Comparison of ENCODE assay signal across 24 cellular contexts in the genomic region with DNA sequence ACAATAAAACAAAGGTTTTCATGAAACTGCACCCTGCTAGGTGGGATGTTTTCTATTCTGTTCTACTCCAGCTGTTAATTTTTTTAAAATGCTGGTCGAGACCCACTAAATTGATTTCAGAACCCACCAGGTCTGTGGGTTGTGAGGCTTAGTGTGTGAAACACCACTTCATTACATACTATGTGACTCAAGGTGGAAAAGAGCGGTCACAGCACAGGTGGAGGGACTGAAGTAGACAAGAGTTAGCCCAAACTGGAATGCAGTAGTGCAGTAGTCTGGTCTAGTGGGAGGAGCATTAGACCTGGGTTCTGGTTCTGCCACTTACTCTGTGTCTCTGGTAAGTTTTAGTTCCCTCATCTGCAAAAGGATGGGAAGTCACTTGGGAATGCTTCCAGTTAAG. TPM values are rescaled to one million over a fixed set of nuclear protein-coding genes. Genes with fewer than 3 reads are reported as not detected.
DNase-seq lines count a peak whose midpoint lies in the region; ATAC-seq and TF ChIP-seq lines count a peak whose summit lies in the region.
"Had no signal": no experiment of that assay in that cellular context is flagged by ENCODE, and none has a peak within 500 bp of the region (broad histone marks: within the 10 kb centered on the region; RNA-seq: fewer than 3 reads in every experiment).

No MANE protein-coding gene starts in this region.

- H3K4me3 ChIP-seq in left ventricle myocardium inferior (no peak overlapping the region), SK-N-MC (no peak overlapping the region), gastrocnemius medialis (no peak overlapping the region)

- H3K9me3 Mint-ChIP-seq in activated CD4-positive, alpha-beta T cell treated with anti-CD3 and anti-CD28 coated beads for 36 hours (ENCODE audit: low read depth): no peaks in the 10 kb centered on the region
- no peaks in the 10 kb centered on the region for H3K9me3 Mint-ChIP-seq in stimulated activated effector memory CD8-positive, alpha-beta T cell treated with anti-CD3 and anti-CD28 coated beads, Interleukin-12 subunit alpha, Interleukin-12 subunit beta, amount 100 ng/mL, for 72 hours
- H3K9me3 Mint-ChIP-seq: CD8-positive, alpha-beta memory T cell had no signal

- peak; percentile 30 for DNase-seq in activated CD4-positive, alpha-beta T cell treated with anti-CD3 and anti-CD28 coated beads for 36 hours
- no peak for DNase-seq in activated CD4-positive, alpha-beta T cell treated with anti-CD3 and anti-CD28 coated beads, Interleukin-2, amount 50 U/mL, for 4 hours
- no peak for DNase-seq in left ventricle myocardium inferior
- DNase-seq in cardiac septum (ENCODE audit: low spot score): no peak
- no peak for DNase-seq in SK-N-MC (ENCODE audit: low read depth, low spot score)
- no peak for DNase-seq in stimulated activated effector memory CD8-positive, alpha-beta T cell treated with anti-CD3 and anti-CD28 coated beads, Interleukin-12 subunit alpha, Interleukin-12 subunit beta, amount 100 ng/mL, for 72 hours (ENCODE audit: low spot score in 2 of 2)
- no peak for DNase-seq in SKM-1 (lab: John Stamatoyannopoulos, UW; ENCODE audit: unreplicated experiment)
- DNase-seq in gastrocnemius medialis: no peak
- DNase-seq: AML-193; C1 segment of cervical spinal cord; CD8-positive, alpha-beta memory T cell; DMS53; GDM1; NCI-H1105; NCI-H1694; NCI-H2081; NCI-H2171; NCI-H345; NCI-H524; NCI-H774; NK-92 treated with Interleukin-12 subunit alpha and Interleukin-12 subunit beta, amount 100 ng/mL, for 24 hours had no signal

- H3K4me1 Mint-ChIP-seq in activated CD4-positive, alpha-beta T cell treated with anti-CD3 and anti-CD28 coated beads for 36 hours: peaks cover 2% of the 10 kb centered on the region
- H3K4me1 Mint-ChIP-seq in stimulated activated effector memory CD8-positive, alpha-beta T cell treated with anti-CD3 and anti-CD28 coated beads, Interleukin-12 subunit alpha, Interleukin-12 subunit beta, amount 100 ng/mL, for 72 hours: no peaks in the 10 kb centered on the region

- no peak for TF ChIP-seq POLR2A in gastrocnemius medialis (IDR thresholded peaks at IDR 0.05)

- no peaks in the 10 kb centered on the region for H3K27me3 Mint-ChIP-seq in activated CD4-positive, alpha-beta T cell treated with anti-CD3 and anti-CD28 coated beads for 36 hours
- H3K27me3 Mint-ChIP-seq: CD8-positive, alpha-beta memory T cell had no signal

- H3K27ac ChIP-seq in left ventricle myocardium inferior (replicated peaks): peak overlapping the region; percentile 29
- 0 out of 2 replicates have a peak overlapping the region, but pooled peaks have one; percentile 31 for H3K27ac ChIP-seq in SK-N-MC
- H3K27ac ChIP-seq in gastrocnemius medialis: peak overlapping the region in 1 of 4 donors; percentile 14
- H3K27ac ChIP-seq: 22Rv1, KMS-11 had no signal

- H3K9ac ChIP-seq in SK-N-MC (ENCODE audit: insufficient read length): no peak overlapping the region
- H3K9ac ChIP-seq: KMS-11 had no signal

- CTCF ChIA-PET in activated CD4-positive, alpha-beta T cell treated with anti-CD3 and anti-CD28 coated beads for 36 hours (lab: Charles Lee): interaction anchor here (0.6 kb wide), 1 partner anchor 391 kb away, joined by 4 read pairs; no protein-coding TSS in a partner anchor

- TF ChIP-seq CTCF in left ventricle myocardium inferior (IDR thresholded peaks at IDR 0.05; ENCODE audit: borderline replicate concordance): no peak
- TF ChIP-seq CTCF in gastrocnemius medialis (IDR thresholded peaks at IDR 0.05 in 4 of 5, conservative IDR thresholded peaks at IDR 0.05 in 1 of 5): no peak

- H3K9me3 ChIP-seq in left ventricle myocardium inferior (replicated peaks): no peaks in the 10 kb centered on the region
- no peaks in the 10 kb centered on the region for H3K9me3 ChIP-seq in SK-N-MC (ENCODE audit: low read depth, low read length)
- H3K9me3 ChIP-seq in gastrocnemius medialis: no peaks in the 10 kb centered on the region

- H3K4me1 ChIP-seq in left ventricle myocardium inferior: peaks cover 13% of the 10 kb centered on the region
- no peaks in the 10 kb centered on the region for H3K4me1 ChIP-seq in gastrocnemius medialis

- POLR2A ChIA-PET in activated CD4-positive, alpha-beta T cell treated with anti-CD3 and anti-CD28 coated beads for 36 hours (lab: Charles Lee): no interaction called here

- ATAC-seq in activated CD4-positive, alpha-beta T cell treated with anti-CD3 and anti-CD28 coated beads for 36 hours: peak; percentile 40
- ATAC-seq in stimulated activated effector memory CD8-positive, alpha-beta T cell treated with anti-CD3 and anti-CD28 coated beads, Interleukin-12 subunit alpha, Interleukin-12 subunit beta, amount 100 ng/mL, for 72 hours: peak; percentile 62
- no peak for ATAC-seq in gastrocnemius medialis
- ATAC-seq: Panc1 had no signal

- no peaks in the 10 kb centered on the region for H3K27me3 ChIP-seq in left ventricle myocardium inferior (ENCODE audit: low read depth)
- H3K27me3 ChIP-seq in gastrocnemius medialis: no peaks in the 10 kb centered on the region

- H3K27ac Mint-ChIP-seq in activated CD4-positive, alpha-beta T cell treated with anti-CD3 and anti-CD28 coated beads for 36 hours: no peak overlapping the region
- H3K27ac Mint-ChIP-seq in stimulated activated effector memory CD8-positive, alpha-beta T cell treated with anti-CD3 and anti-CD28 coated beads, Interleukin-12 subunit alpha, Interleukin-12 subunit beta, amount 100 ng/mL, for 72 hours: peak overlapping the region; percentile 64
- H3K27ac Mint-ChIP-seq: CD8-positive, alpha-beta memory T cell had no signal

- peaks cover 97% of the 10 kb centered on the region for H3K36me3 ChIP-seq in left ventricle myocardium inferior
- H3K36me3 ChIP-seq in SK-N-MC (ENCODE audit: insufficient read depth, low read length): peaks cover 91% of the 10 kb centered on the region
- H3K36me3 ChIP-seq in gastrocnemius medialis: peaks cover 11 to 90% of the 10 kb centered on the region in 2 donors

- intact Hi-C loops in activated CD4-positive, alpha-beta T cell treated with anti-CD3 and anti-CD28 coated beads for 36 hours (cut with DNase I, micrococcal nuclease): no loop called here
- intact Hi-C loops in left ventricle myocardium inferior (cut with micrococcal nuclease): no loop called here
- intact Hi-C loops in cardiac septum (cut with DNase I): no loop called here
- intact Hi-C loops in gastrocnemius medialis (cut with DNase I; ENCODE audit: low total_unique reads): no loop called here

- no peak overlapping the region for H3K4me3 Mint-ChIP-seq in activated CD4-positive, alpha-beta T cell treated with anti-CD3 and anti-CD28 coated beads for 36 hours
- H3K4me3 Mint-ChIP-seq in stimulated activated effector memory CD8-positive, alpha-beta T cell treated with anti-CD3 and anti-CD28 coated beads, Interleukin-12 subunit alpha, Interleukin-12 subunit beta, amount 100 ng/mL, for 72 hours: no peak overlapping the region
- H3K4me3 Mint-ChIP-seq: CD8-positive, alpha-beta memory T cell had no signal

- in situ Hi-C loops in gastrocnemius medialis (cut with MboI; ENCODE audit: low sequenced_read_pairs in 4 of 4): no loop called here

- peaks cover 72% of the 10 kb centered on the region for H3K36me3 Mint-ChIP-seq in activated CD4-positive, alpha-beta T cell treated with anti-CD3 and anti-CD28 coated beads for 36 hours (ENCODE audit: low read depth)
- peaks cover 100% of the 10 kb centered on the region for H3K36me3 Mint-ChIP-seq in stimulated activated effector memory CD8-positive, alpha-beta T cell treated with anti-CD3 and anti-CD28 coated beads, Interleukin-12 subunit alpha, Interleukin-12 subunit beta, amount 100 ng/mL, for 72 hours

RNA-seq across cellular contexts. Expression of a gene that starts 12.2 kb away (rescaled TPM):
- 10 to 100 TPM; 44.3 to 49.4 TPM for total RNA-seq in activated CD4-positive, alpha-beta T cell treated with anti-CD3 and anti-CD28 coated beads for 36 hours
- total RNA-seq in left ventricle myocardium inferior: 5.3 TPM
- 5.1 TPM for total RNA-seq in cardiac septum
- total RNA-seq in gastrocnemius medialis: 1 to 10 TPM; 6.2 to 9.4 (median 7.4) TPM

RNA-seq across cellular contexts. Expression of a gene that starts 19.4 kb away (rescaled TPM):
- total RNA-seq in activated CD4-positive, alpha-beta T cell treated with anti-CD3 and anti-CD28 coated beads for 36 hours: 10 to 100 TPM; 52.7 to 61.0 TPM
- 27.9 TPM for total RNA-seq in left ventricle myocardium inferior
- total RNA-seq in cardiac septum: 27.9 TPM
- total RNA-seq in gastrocnemius medialis: 100 to 1,000 TPM in 3 of 4 donors, 10 to 100 TPM in 1; 84.5 to 118 (median 112) TPM

RNA-seq across cellular contexts. Expression of a gene that starts 19.5 kb away (rescaled TPM):
- total RNA-seq in activated CD4-positive, alpha-beta T cell treated with anti-CD3 and anti-CD28 coated beads for 36 hours: 10 to 100 TPM; 60.4 to 77.1 TPM
- total RNA-seq in left ventricle myocardium inferior (13.9 TPM), cardiac septum (12.9 TPM), gastrocnemius medialis (10 to 100 TPM; 11.5 to 14.3 (median 12.3) TPM)

RNA-seq across cellular contexts. Expression of a gene that starts 29.8 kb away (rescaled TPM):
- 100 to 1,000 TPM; 132 to 165 TPM for total RNA-seq in activated CD4-positive, alpha-beta T cell treated with anti-CD3 and anti-CD28 coated beads for 36 hours
- total RNA-seq in left ventricle myocardium inferior: 152 TPM
- total RNA-seq in cardiac septum: 150 TPM
- total RNA-seq in gastrocnemius medialis: 100 to 1,000 TPM; 115 to 177 (median 146) TPM

RNA-seq across cellular contexts. Expression of a gene that starts 56.8 kb away (rescaled TPM):
- 1 to 10 TPM; 4.4 to 4.5 TPM for total RNA-seq in activated CD4-positive, alpha-beta T cell treated with anti-CD3 and anti-CD28 coated beads for 36 hours
- total RNA-seq in left ventricle myocardium inferior (3.9 TPM), cardiac septum (3.1 TPM), gastrocnemius medialis (1 to 10 TPM; 1.2 to 5.0 (median 1.6) TPM)

Comparison
In these comparisons a context has a peak if more than half of its experiments do, and no peak if none do; other contexts are left out.
1. ATAC-seq: peak in activated CD4-positive, alpha-beta T cell treated with anti-CD3 and anti-CD28 coated beads for 36 hours (single experiment) and stimulated activated effector memory CD8-positive, alpha-beta T cell treated with anti-CD3 and anti-CD28 coated beads, Interleukin-12 subunit alpha, Interleukin-12 subunit beta, amount 100 ng/mL, for 72 hours (single experiment); none in gastrocnemius medialis (0 of 2).